Comparison of ENCODE assay signal across 1 cellular context in genomic region chr16:18930095-18930494, GRCh38. TPM values are rescaled to one million over a fixed set of nuclear protein-coding genes. Genes with fewer than 3 reads are reported as not detected.
"Had no signal": no experiment of that assay in that cellular context is flagged by ENCODE, and none has a peak within 500 bp of the region (broad histone marks: within the 10 kb centered on the region; RNA-seq: fewer than 3 reads in every experiment).

No MANE protein-coding gene starts in this region.

RNA-seq across cellular contexts. Expression of gene TMC7, which starts 53.6 kb away (rescaled TPM):
- total RNA-seq: mononuclear cell had no signal
